In genomic region chr12:117388865-117389508, GRCh38 we compare ENCODE assay signal across 21 cellular contexts. TPM values are rescaled to one million over a fixed set of nuclear protein-coding genes. Genes with fewer than 3 reads are reported as not detected.
"Had no signal": no experiment of that assay in that cellular context is flagged by ENCODE, and none has a peak within 500 bp of the region (broad histone marks: within the 10 kb centered on the region; RNA-seq: fewer than 3 reads in every experiment).

No MANE protein-coding gene starts in this region.

- H3K36me3 Mint-ChIP-seq: brain, natural killer cell, WTC11 had no signal

- H3K27ac Mint-ChIP-seq: activated CD4-positive, alpha-beta memory T cell treated with anti-CD3 and anti-CD28 coated beads, Interleukin-2, amount 10 ng/mL, durations not matched to agents 7 days and 5 days; activated naive CD8-positive, alpha-beta T cell treated with anti-CD3 and anti-CD28 coated beads for 36 hours; brain; natural killer cell; progenitor cell of endocrine pancreas; WTC11 had no signal

- H3K4me3 Mint-ChIP-seq: activated CD4-positive, alpha-beta memory T cell treated with anti-CD3 and anti-CD28 coated beads, Interleukin-2, amount 10 ng/mL, durations not matched to agents 7 days and 5 days; activated naive CD8-positive, alpha-beta T cell treated with anti-CD3 and anti-CD28 coated beads for 36 hours; brain; natural killer cell; WTC11 had no signal

- H3K27me3 Mint-ChIP-seq: activated CD4-positive, alpha-beta memory T cell treated with anti-CD3 and anti-CD28 coated beads, Interleukin-2, amount 10 ng/mL, durations not matched to agents 7 days and 5 days had no signal

- DNase-seq: activated CD4-positive, alpha-beta memory T cell treated with anti-CD3 and anti-CD28 coated beads, Interleukin-2, amount 10 ng/mL, durations not matched to agents 7 days and 5 days; activated CD4-positive, alpha-beta T cell treated with anti-CD3 and anti-CD28 coated beads for 4 hours; activated effector memory CD4-positive, alpha-beta T cell treated with anti-CD3 and anti-CD28 coated beads, Interleukin-2, amount 50 U/mL, for 16 hours; activated naive CD8-positive, alpha-beta T cell treated with anti-CD3 and anti-CD28 coated beads for 36 hours; activated T-cell treated with anti-CD3 and anti-CD28 coated beads, Interleukin-2, amount 50 U/mL, for 48 hours; amygdala; central memory CD4-positive, alpha-beta T cell; effector CD4-positive, alpha-beta T cell; glutamatergic neuron; hypothalamus; kidney glomerular epithelial cell; mesendoderm; natural killer cell; right cardiac atrium; small intestine; stimulated activated CD4-positive, alpha-beta T cell treated with anti-CD3 and anti-CD28 coated beads, Interleukin-4, amount 100 ng/mL, for 24 hours; stimulated activated naive CD4-positive, alpha-beta T cell; trophoblast cell had no signal

- H3K9me3 Mint-ChIP-seq: activated naive CD8-positive, alpha-beta T cell treated with anti-CD3 and anti-CD28 coated beads for 36 hours; natural killer cell had no signal

- H3K4me1 Mint-ChIP-seq: activated CD4-positive, alpha-beta memory T cell treated with anti-CD3 and anti-CD28 coated beads, Interleukin-2, amount 10 ng/mL, durations not matched to agents 7 days and 5 days; activated naive CD8-positive, alpha-beta T cell treated with anti-CD3 and anti-CD28 coated beads for 36 hours; brain; natural killer cell; WTC11 had no signal

RNA-seq across cellular contexts. Expression of gene NOS1, which starts 27.6 kb away (rescaled TPM):
- total RNA-seq: activated CD4-positive, alpha-beta memory T cell treated with anti-CD3 and anti-CD28 coated beads, Interleukin-2, amount 10 ng/mL, durations not matched to agents 7 days and 5 days; activated naive CD8-positive, alpha-beta T cell treated with anti-CD3 and anti-CD28 coated beads for 36 hours; natural killer cell had no signal
